In genomic region chr5:112149727-112150126, GRCh38 we compare ENCODE assay signal across 20 cellular contexts.
DNase-seq lines count a peak whose midpoint lies in the region; ATAC-seq, FAIRE-seq and TF ChIP-seq lines count a peak whose summit lies in the region.
"Had no signal": no experiment of that assay in that cellular context is flagged by ENCODE, and none has a peak within 500 bp of the region (broad histone marks: within the 10 kb centered on the region; RNA-seq: fewer than 3 reads in every experiment).

No MANE protein-coding gene starts in this region.

- no peak overlapping the region for H4K8ac ChIP-seq in neuronal stem cell (ENCODE audit: low read depth, low read length)

- ATAC-seq in K562 (peak; percentile 73), HG02938 (IDR thresholded peaks at IDR 0.05; ENCODE audit: unreplicated experiment) (no peak)

- TF ChIP-seq EP300 in K562 (IDR thresholded peaks at IDR 0.05; ENCODE audit: low read length): no peak

- H3K4me3 ChIP-seq in K562 (no peak overlapping the region), osteoblast (ENCODE audit: insufficient read depth, low read length) (no peak overlapping the region), neuronal stem cell (ENCODE audit: low read length in 2 of 2) (no peak overlapping the region)
- H3K4me3 ChIP-seq: BLaER1 had no signal

- H4K20me1 ChIP-seq in K562 (replicated peaks; ENCODE audit: control insufficient read depth, insufficient read depth, low read length) (no peaks in the 10 kb centered on the region), osteoblast (ENCODE audit: insufficient read depth, low read length) (no peaks in the 10 kb centered on the region)
- H4K20me1 ChIP-seq: BLaER1 had no signal

- H3K14ac ChIP-seq in neuronal stem cell (ENCODE audit: low read length): no peak overlapping the region

- in situ Hi-C loops in K562 (cut with MboI): loop anchor here (10.0 kb wide), 2 partner anchors 605 to 985 kb away; no protein-coding TSS in a partner anchor

- H2BK5ac ChIP-seq in neuronal stem cell (ENCODE audit: low read length): no peak overlapping the region

- TF ChIP-seq RAD21 in K562 (CRISPR knock-in tag; conservative IDR thresholded peaks at IDR 0.05 in 1 of 2, IDR thresholded peaks at IDR 0.05 in 1 of 2): no peak

- H3K4me2 ChIP-seq in K562 (ENCODE audit: insufficient read depth, low read length) (no peak overlapping the region), osteoblast (ENCODE audit: insufficient read depth, low read length) (no peak overlapping the region), neuronal stem cell (ENCODE audit: insufficient read depth, low read length, poor library complexity, severe bottlenecking) (no peak overlapping the region)
- H3K4me2 ChIP-seq: BLaER1 had no signal

- H3K27ac ChIP-seq in K562 (ENCODE audit: extremely low read depth, low read depth, low read length): no peak overlapping the region
- H3K27ac ChIP-seq in osteoblast (ENCODE audit: low read depth, low read length): no peak overlapping the region
- H3K27ac ChIP-seq in neuronal stem cell (replicated peaks; ENCODE audit: low read length): no peak overlapping the region
- H3K27ac ChIP-seq: BLaER1 had no signal

- no TSS peak for BruUV-seq in K562 (replicated peaks; lab: Mats Ljungman, UMichigan)

- H3K9ac ChIP-seq in K562 (ENCODE audit: insufficient read depth in 1 of 2, low read depth in 2 of 2, low read length in 2 of 2) (no peak overlapping the region), neuronal stem cell (ENCODE audit: low read depth, low read length, poor library complexity) (no peak overlapping the region)
- H3K9ac ChIP-seq: BLaER1 had no signal

- H3K23ac ChIP-seq in neuronal stem cell (ENCODE audit: low read depth, low read length, poor library complexity): no peak overlapping the region

- DNase-seq in NCI-H82 (lab: John Stamatoyannopoulos, UW) (peak; percentile 80), K562 (ENCODE audit: extremely low read depth in 1 of 4, low spot score in 3 of 4) (no peak), osteoblast (ENCODE audit: insufficient read length, low spot score, missing footprints) (no peak), neuronal stem cell (ENCODE audit: low spot score) (no peak)
- DNase-seq in stimulated activated CD4-positive, alpha-beta T cell treated with anti-CD3 and anti-CD28 coated beads, Interleukin-15, amount 100 ng/mL, for 24 hours: no peak
- DNase-seq: 8988T; ACHN; BE2C; C1 segment of cervical spinal cord; CD4-positive, alpha-beta memory T cell; CD4-positive, CD25-positive, alpha-beta regulatory T cell; CD8-positive, alpha-beta memory T cell; COR-L47; DMS79 treated with DMSO at 0.1 percent for 48 hours; GF-D8 had no signal

- TF ChIP-seq POLR2A in K562 (conservative IDR thresholded peaks at IDR 0.05): no peak

- CTCF ChIA-PET in K562 (lab: Yijun Ruan, JAX; ENCODE audit: low intra/inter-chr PET ratio): no interaction called here

- H3K79me2 ChIP-seq in K562 (ENCODE audit: control insufficient read depth, insufficient read depth, low read length): no peaks in the 10 kb centered on the region
- H3K79me2 ChIP-seq in osteoblast (ENCODE audit: insufficient read depth, low read length): no peaks in the 10 kb centered on the region

- no peak overlapping the region for H2AK5ac ChIP-seq in neuronal stem cell (ENCODE audit: low read depth, low read length)

- H3K4ac ChIP-seq in neuronal stem cell (ENCODE audit: low read length): no peak overlapping the region

- no peak overlapping the region for H2BK15ac ChIP-seq in neuronal stem cell (ENCODE audit: low read length)

- POLR2A ChIA-PET in K562 (lab: Yijun Ruan, JAX): interaction anchor here (3.1 kb wide), 1 partner anchor 11 kb away, joined by 10 read pairs; no protein-coding TSS in a partner anchor

- H3K4me1 ChIP-seq in K562 (replicated peaks in 1 of 2; ENCODE audit: control insufficient read depth in 2 of 2, insufficient read depth in 2 of 2, low read length in 2 of 2) (no peaks in the 10 kb centered on the region; a peak in 1 of 5 replicates), osteoblast (ENCODE audit: insufficient read depth, low read length) (peaks cover 11% of the 10 kb centered on the region), neuronal stem cell (ENCODE audit: control insufficient read depth in 2 of 2, insufficient read depth in 1 of 2, low read depth in 1 of 2, low read length in 2 of 2) (no peaks in the 10 kb centered on the region)
- H3K4me1 ChIP-seq: BE2C had no signal

- intact Hi-C loops in K562 (cut with micrococcal nuclease): loop anchor here (5.0 to 10.0 kb wide), 2 partner anchors 465 to 872 kb away; no protein-coding TSS in a partner anchor

- no peak for FAIRE-seq in K562 (lab: Jason Lieb, UNC)
- FAIRE-seq: A204.1, G401.6, GM19239 had no signal

- no peak overlapping the region for H4K91ac ChIP-seq in neuronal stem cell (ENCODE audit: low read depth, low read length, poor library complexity)

- TF ChIP-seq CTCF in K562 (IDR thresholded peaks at IDR 0.05 in 2 of 3, conservative IDR thresholded peaks at IDR 0.05 in 1 of 3; ENCODE audit: insufficient read depth in 2 of 3, low read depth in 1 of 3, low read length in 3 of 3) (no peak), osteoblast (IDR thresholded peaks at IDR 0.05; ENCODE audit: extremely low read depth, low read depth, low read length) (no peak)

- no peak overlapping the region for H2BK12ac ChIP-seq in neuronal stem cell (ENCODE audit: low read length)

- H2AFZ ChIP-seq in K562 (ENCODE audit: low read depth, low read length): no peak overlapping the region
- H2AFZ ChIP-seq in osteoblast (ENCODE audit: low read length): peak overlapping the region; percentile 3
- no peak overlapping the region for H2AFZ ChIP-seq in neuronal stem cell (ENCODE audit: low read length)

- H3K79me1 ChIP-seq in neuronal stem cell (ENCODE audit: low read depth, low read length): no peaks in the 10 kb centered on the region

- H3K9me1 ChIP-seq in K562 (ENCODE audit: control insufficient read depth, insufficient read depth, low read length): no peaks in the 10 kb centered on the region

- no peaks in the 10 kb centered on the region for H3K36me3 ChIP-seq in K562 (ENCODE audit: control insufficient read depth, insufficient read depth, low read length)
- H3K36me3 ChIP-seq in osteoblast (ENCODE audit: insufficient read depth, low read length): no peaks in the 10 kb centered on the region
- H3K36me3 ChIP-seq in neuronal stem cell (replicated peaks in 1 of 2; ENCODE audit: control insufficient read depth in 2 of 2, insufficient read depth in 2 of 2, low read length in 2 of 2): no peaks in the 10 kb centered on the region
- H3K36me3 ChIP-seq: BE2C, BLaER1 had no signal

- no peak overlapping the region for H3K18ac ChIP-seq in neuronal stem cell (ENCODE audit: low read length)

- WGBS in K562 (ENCODE audit: insufficient coverage, low coverage, missing lambda C conversion rate): 1% methylated on average over 4 of the region's 4 CpGs
- no CpG with 5 or more reads among the region's 4 CpGs for WGBS in neuronal stem cell (ENCODE audit: extremely low coverage in 2 of 2, insufficient read length in 2 of 2, insufficient replicate concordance in 1 of 2), 2 donors

- H3K9me3 ChIP-seq in K562 (replicated peaks; ENCODE audit: control insufficient read depth, insufficient read depth, low read depth, low read length) (no peaks in the 10 kb centered on the region), osteoblast (ENCODE audit: low read depth, low read length) (no peaks in the 10 kb centered on the region), neuronal stem cell (replicated peaks in 1 of 2; ENCODE audit: control insufficient read depth in 2 of 2, insufficient read depth in 1 of 2, low read depth in 1 of 2, low read length in 2 of 2) (peaks cover 0 to 6% of the 10 kb centered on the region in 2 donors)
- H3K9me3 ChIP-seq: BE2C, BLaER1 had no signal

- H3K27me3 ChIP-seq in K562 (ENCODE audit: control insufficient read depth in 2 of 2, insufficient read depth in 2 of 2, low read length in 2 of 2): no peaks in the 10 kb centered on the region; a peak in 1 of 5 replicates
- H3K27me3 ChIP-seq in osteoblast (ENCODE audit: insufficient read depth, low read length): no peaks in the 10 kb centered on the region
- H3K27me3 ChIP-seq in neuronal stem cell (ENCODE audit: control insufficient read depth in 3 of 3, insufficient read depth in 3 of 3, low read depth in 1 of 3, low read length in 3 of 3): no peaks in the 10 kb centered on the region
- H3K27me3 ChIP-seq: BE2C, BLaER1 had no signal

- H2BK120ac ChIP-seq in neuronal stem cell (ENCODE audit: low read depth, low read length): no peak overlapping the region

TF ChIP-seq in K562, 482 proteins besides CTCF, POLR2A, EP300 and RAD21:
- TF ChIP-seq CBFA2T2 (conservative IDR thresholded peaks at IDR 0.05) (peak; percentile 39), SRSF1 (IDR thresholded peaks at IDR 0.05; ENCODE audit: low read depth, low read length) (no peak), TCF3 (CRISPR knock-in tag; IDR thresholded peaks at IDR 0.05) (peak; percentile 31; the same call in 1 of the 2 replicates), FOXJ2 (tag; IDR thresholded peaks at IDR 0.05) (no peak), CBFA2T3 (IDR thresholded peaks at IDR 0.05) (peak; percentile 69), TAL1 (IDR thresholded peaks at IDR 0.05) (peak; percentile 8; the same call in 1 of the 2 replicates), BRD4 (IDR thresholded peaks at IDR 0.05) (no peak), MXI1 (IDR thresholded peaks at IDR 0.05; ENCODE audit: low read depth, low read length) (no peak), GABPB2 (CRISPR knock-in tag; conservative IDR thresholded peaks at IDR 0.05) (no peak)
- TF ChIP-seq, protein P1, sequence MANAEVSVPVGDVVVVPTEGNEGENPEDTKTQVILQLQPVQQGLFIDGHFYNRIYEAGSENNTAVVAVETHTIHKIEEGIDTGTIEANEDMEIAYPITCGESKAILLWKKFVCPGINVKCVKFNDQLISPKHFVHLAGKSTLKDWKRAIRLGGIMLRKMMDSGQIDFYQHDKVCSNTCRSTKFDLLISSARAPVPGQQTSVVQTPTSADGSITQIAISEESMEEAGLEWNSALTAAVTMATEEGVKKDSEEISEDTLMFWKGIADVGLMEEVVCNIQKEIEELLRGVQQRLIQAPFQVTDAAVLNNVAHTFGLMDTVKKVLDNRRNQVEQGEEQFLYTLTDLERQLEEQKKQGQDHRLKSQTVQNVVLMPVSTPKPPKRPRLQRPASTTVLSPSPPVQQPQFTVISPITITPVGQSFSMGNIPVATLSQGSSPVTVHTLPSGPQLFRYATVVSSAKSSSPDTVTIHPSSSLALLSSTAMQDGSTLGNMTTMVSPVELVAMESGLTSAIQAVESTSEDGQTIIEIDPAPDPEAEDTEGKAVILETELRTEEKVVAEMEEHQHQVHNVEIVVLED (CRISPR knock-in tag; IDR thresholded peaks at IDR 0.05): no peak
TF ChIP-seq in K562: peak in this region for 4.
